Comparison of ENCODE assay signal across 23 cellular contexts in genomic region chr7:87739306-87739705, GRCh38.
"Had no signal": no experiment of that assay in that cellular context is flagged by ENCODE, and none has a peak within 500 bp of the region (broad histone marks: within the 10 kb centered on the region; RNA-seq: fewer than 3 reads in every experiment).

No MANE protein-coding gene starts in this region.

- H3K4me1 ChIP-seq: SJCRH30 had no signal

- H3K27me3 ChIP-seq: SJCRH30 had no signal

- H3K9me3 ChIP-seq: SJCRH30 had no signal

- DNase-seq: KBM-7, MV-4-11, NCI-H1048, NCI-H1105, NCI-H1417 treated with DMSO at 0.1 percent for 48 hours, NCI-H146, NCI-H1694 treated with DMSO at 0.1 percent for 48 hours, NCI-H1930, NCI-H2081, NCI-H2171, NCI-H226, NCI-H446, NCI-H510A, NCI-H524 treated with DMSO at 0.1 percent for 48 hours, NCI-H69, NCI-H774, PC-3, SHP77, SJCRH30, T-helper 1 cell had no signal

- H3K36me3 ChIP-seq: SJCRH30 had no signal

- H3K27ac ChIP-seq: RWPE1, SJCRH30 had no signal

- ATAC-seq: Panc1, PC-3, SK-N-SH treated with all-trans-retinoic acid at 6 μM for 48 hours had no signal

- H3K4me3 ChIP-seq: SJCRH30 had no signal
